8 cellular contexts compared by ENCODE assay signal in genomic region chrX:18983711-18984380, GRCh38. TPM values are rescaled to one million over a fixed set of nuclear protein-coding genes. Genes with fewer than 3 reads are reported as not detected.
DNase-seq lines count a peak whose midpoint lies in the region; ATAC-seq, FAIRE-seq and TF ChIP-seq lines count a peak whose summit lies in the region.

A gene with protein sequence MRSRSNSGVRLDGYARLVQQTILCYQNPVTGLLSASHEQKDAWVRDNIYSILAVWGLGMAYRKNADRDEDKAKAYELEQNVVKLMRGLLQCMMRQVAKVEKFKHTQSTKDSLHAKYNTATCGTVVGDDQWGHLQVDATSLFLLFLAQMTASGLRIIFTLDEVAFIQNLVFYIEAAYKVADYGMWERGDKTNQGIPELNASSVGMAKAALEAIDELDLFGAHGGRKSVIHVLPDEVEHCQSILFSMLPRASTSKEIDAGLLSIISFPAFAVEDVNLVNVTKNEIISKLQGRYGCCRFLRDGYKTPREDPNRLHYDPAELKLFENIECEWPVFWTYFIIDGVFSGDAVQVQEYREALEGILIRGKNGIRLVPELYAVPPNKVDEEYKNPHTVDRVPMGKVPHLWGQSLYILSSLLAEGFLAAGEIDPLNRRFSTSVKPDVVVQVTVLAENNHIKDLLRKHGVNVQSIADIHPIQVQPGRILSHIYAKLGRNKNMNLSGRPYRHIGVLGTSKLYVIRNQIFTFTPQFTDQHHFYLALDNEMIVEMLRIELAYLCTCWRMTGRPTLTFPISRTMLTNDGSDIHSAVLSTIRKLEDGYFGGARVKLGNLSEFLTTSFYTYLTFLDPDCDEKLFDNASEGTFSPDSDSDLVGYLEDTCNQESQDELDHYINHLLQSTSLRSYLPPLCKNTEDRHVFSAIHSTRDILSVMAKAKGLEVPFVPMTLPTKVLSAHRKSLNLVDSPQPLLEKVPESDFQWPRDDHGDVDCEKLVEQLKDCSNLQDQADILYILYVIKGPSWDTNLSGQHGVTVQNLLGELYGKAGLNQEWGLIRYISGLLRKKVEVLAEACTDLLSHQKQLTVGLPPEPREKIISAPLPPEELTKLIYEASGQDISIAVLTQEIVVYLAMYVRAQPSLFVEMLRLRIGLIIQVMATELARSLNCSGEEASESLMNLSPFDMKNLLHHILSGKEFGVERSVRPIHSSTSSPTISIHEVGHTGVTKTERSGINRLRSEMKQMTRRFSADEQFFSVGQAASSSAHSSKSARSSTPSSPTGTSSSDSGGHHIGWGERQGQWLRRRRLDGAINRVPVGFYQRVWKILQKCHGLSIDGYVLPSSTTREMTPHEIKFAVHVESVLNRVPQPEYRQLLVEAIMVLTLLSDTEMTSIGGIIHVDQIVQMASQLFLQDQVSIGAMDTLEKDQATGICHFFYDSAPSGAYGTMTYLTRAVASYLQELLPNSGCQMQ (minus strand): TSS chrX:18984114. CDS start chrX:18983932, 182 bp downstream.

- H3K27me3 Mint-ChIP-seq in activated T-helper 17 cell treated with anti-CD3 and anti-CD28 coated beads, Interleukin-2, amount 50 U/mL, for 72 hours: no peaks in the 10 kb centered on the region

- peak within 1 kb of the TSS; percentile 90 for H3K27ac Mint-ChIP-seq in activated T-helper 17 cell treated with anti-CD3 and anti-CD28 coated beads, Interleukin-2, amount 50 U/mL, for 72 hours

- TF ChIP-seq POLR2A in upper lobe of left lung (IDR thresholded peaks at IDR 0.05): peak in 1 of 4 donors; percentile 23

- H3K9me3 ChIP-seq in neutrophil: no peaks in the 10 kb centered on the region
- H3K9me3 ChIP-seq in upper lobe of left lung: no peaks in the 10 kb centered on the region

- no peaks in the 10 kb centered on the region for H3K4me1 Mint-ChIP-seq in activated T-helper 17 cell treated with anti-CD3 and anti-CD28 coated beads, Interleukin-2, amount 50 U/mL, for 72 hours

- ATAC-seq in HG02798 (IDR thresholded peaks at IDR 0.05; ENCODE audit: poor library complexity, unreplicated experiment) (peak; percentile 50), upper lobe of left lung (ENCODE audit: low FRiP score in 2 of 2) (peak; percentile 72 to 91)
- peak; percentile 44 for ATAC-seq in activated T-helper 17 cell treated with anti-CD3 and anti-CD28 coated beads, Interleukin-2, amount 50 U/mL, for 72 hours (replicated peaks)

- peak within 1 kb of the TSS; percentile 97 for H3K27ac ChIP-seq in neutrophil
- H3K27ac ChIP-seq in upper lobe of left lung: peak within 1 kb of the TSS; percentile 89 to 92 (median 90)

- FAIRE-seq in frontal cortex (lab: Jason Lieb, UNC): no peak

- H3K27me3 ChIP-seq in neutrophil (no peaks in the 10 kb centered on the region), upper lobe of left lung (peaks cover 0 to 8% (median 0%) of the 10 kb centered on the region in 4 donors)

- no peak for TF ChIP-seq CTCF in neutrophil (IDR thresholded peaks at IDR 0.05)
- no peak for TF ChIP-seq CTCF in upper lobe of left lung (IDR thresholded peaks at IDR 0.05)

- DNase-seq in activated CD4-positive, alpha-beta T cell treated with anti-CD3 and anti-CD28 coated beads for 1 hour: peak; percentile 8
- DNase-seq in activated CD4-positive, alpha-beta T cell treated with anti-CD3 and anti-CD28 coated beads, Interleukin-2, amount 50 U/mL, for 1 hour: no peak
- DNase-seq in NCI-H510A (lab: John Stamatoyannopoulos, UW): peak; percentile 48
- DNase-seq in frontal cortex (ENCODE audit: low spot score in 2 of 2): no peak
- DNase-seq in upper lobe of left lung: peak; percentile 45 to 94

- H3K9me3 Mint-ChIP-seq in activated T-helper 17 cell treated with anti-CD3 and anti-CD28 coated beads, Interleukin-2, amount 50 U/mL, for 72 hours: no peaks in the 10 kb centered on the region

- H3K4me3 ChIP-seq in neutrophil (ENCODE audit: low read depth in 1 of 2, low read length in 1 of 2) (peak within 1 kb of the TSS; percentile 77), upper lobe of left lung (peak within 1 kb of the TSS; percentile 37 to 82 (median 70))

- no peak for TF ChIP-seq EP300 in upper lobe of left lung (IDR thresholded peaks at IDR 0.05)

- WGBS in upper lobe of left lung, 2 donors: 35% methylated on average over 44 of the region's 63 CpGs; no CpG with 5 or more reads in 1 of the 2 donors

- no peaks in the 10 kb centered on the region for H3K36me3 Mint-ChIP-seq in activated T-helper 17 cell treated with anti-CD3 and anti-CD28 coated beads, Interleukin-2, amount 50 U/mL, for 72 hours (ENCODE audit: low read depth)

- H3K4me3 Mint-ChIP-seq in activated T-helper 17 cell treated with anti-CD3 and anti-CD28 coated beads, Interleukin-2, amount 50 U/mL, for 72 hours: peak within 1 kb of the TSS; percentile 85

- H3K4me1 ChIP-seq in neutrophil (ENCODE audit: control insufficient read depth in 1 of 2, insufficient read depth in 1 of 2, low read depth in 1 of 2, low read length in 1 of 2) (peaks cover 18 to 34% of the 10 kb centered on the region in 2 experiments), upper lobe of left lung (peaks cover 0 to 9% (median 2%) of the 10 kb centered on the region in 4 donors)

- H3K36me3 ChIP-seq in neutrophil (no peaks in the 10 kb centered on the region), upper lobe of left lung (no peaks in the 10 kb centered on the region)

RNA-seq across cellular contexts. Expression of the gene that starts here (rescaled TPM):
- 10 to 100 TPM; 22.0 to 30.2 TPM for total RNA-seq in activated T-helper 17 cell treated with anti-CD3 and anti-CD28 coated beads, Interleukin-2, amount 50 U/mL, for 72 hours
- total RNA-seq in frontal cortex: 20.8 TPM
- 10 to 100 TPM; 19.2 to 74.4 (median 25.9) TPM for total RNA-seq in upper lobe of left lung

Comparison
In these comparisons a context has a peak if more than half of its experiments do, and no peak if none do; other contexts are left out.
1. DNase-seq: peak in activated CD4-positive, alpha-beta T cell treated with anti-CD3 and anti-CD28 coated beads for 1 hour (single experiment), NCI-H510A (single experiment) and upper lobe of left lung (2 of 2); none in activated CD4-positive, alpha-beta T cell treated with anti-CD3 and anti-CD28 coated beads, Interleukin-2, amount 50 U/mL, for 1 hour (single experiment) and frontal cortex (0 of 2).
2. Peak in every context shown above with its lines, with median percentiles within 50 percentile points of each other: ATAC-seq.